In the genomic region with DNA sequence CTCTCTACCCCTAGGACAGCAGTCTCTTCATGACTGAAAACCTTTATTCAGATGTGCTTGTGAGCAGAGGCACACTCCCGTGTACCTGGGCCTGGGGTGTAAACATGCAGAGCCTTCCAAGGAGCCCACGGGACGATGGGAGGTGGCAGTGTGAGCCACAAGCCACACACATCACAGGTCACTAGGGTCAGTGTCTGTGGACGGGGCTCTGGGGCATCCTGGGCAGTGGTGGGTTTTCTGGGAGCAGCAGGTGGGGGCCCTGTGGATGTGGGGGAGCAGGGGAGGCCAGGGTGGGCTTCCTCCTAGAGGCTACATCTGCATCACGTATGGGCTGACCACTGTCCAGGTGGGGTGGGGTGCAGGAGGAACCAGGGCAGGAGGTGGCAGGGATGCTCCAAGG, we compare ENCODE assay signal across 9 cellular contexts. TPM values are rescaled to one million over a fixed set of nuclear protein-coding genes. Genes with fewer than 3 reads are reported as not detected.
"Had no signal": no experiment of that assay in that cellular context is flagged by ENCODE, and none has a peak within 500 bp of the region (broad histone marks: within the 10 kb centered on the region; RNA-seq: fewer than 3 reads in every experiment).

No MANE protein-coding gene starts in this region.

- H2AFZ ChIP-seq: GM23338 had no signal

- H3K4me3 ChIP-seq: GM23338, K562 had no signal

- H3K27ac ChIP-seq: HL-60 had no signal

- H3K27ac Mint-ChIP-seq: GM23338, H9 had no signal

- FAIRE-seq: H1, H54, K562 had no signal

- DNase-seq: H9, HCEC 1CT, IMR-90 had no signal

- ATAC-seq: GM23338, K562 had no signal

- H3K4me3 Mint-ChIP-seq: GM23338, H9 had no signal

- H3K4me2 ChIP-seq: GM23338 had no signal

RNA-seq across cellular contexts. Expression of a gene that starts 16.7 kb away (rescaled TPM):
- total RNA-seq: GM23338, H1, H9, HT1080, IMR-90, K562 had no signal
- polyA plus RNA-seq: GM23338, H1, IMR-90, K562 had no signal

RNA-seq across cellular contexts. Expression of a gene that starts 17.1 kb away (rescaled TPM):
- total RNA-seq: H1, HT1080, IMR-90, K562 had no signal
- polyA plus RNA-seq: IMR-90, K562 had no signal
